Comparison of ENCODE assay signal across 1 cellular context in the genomic region with DNA sequence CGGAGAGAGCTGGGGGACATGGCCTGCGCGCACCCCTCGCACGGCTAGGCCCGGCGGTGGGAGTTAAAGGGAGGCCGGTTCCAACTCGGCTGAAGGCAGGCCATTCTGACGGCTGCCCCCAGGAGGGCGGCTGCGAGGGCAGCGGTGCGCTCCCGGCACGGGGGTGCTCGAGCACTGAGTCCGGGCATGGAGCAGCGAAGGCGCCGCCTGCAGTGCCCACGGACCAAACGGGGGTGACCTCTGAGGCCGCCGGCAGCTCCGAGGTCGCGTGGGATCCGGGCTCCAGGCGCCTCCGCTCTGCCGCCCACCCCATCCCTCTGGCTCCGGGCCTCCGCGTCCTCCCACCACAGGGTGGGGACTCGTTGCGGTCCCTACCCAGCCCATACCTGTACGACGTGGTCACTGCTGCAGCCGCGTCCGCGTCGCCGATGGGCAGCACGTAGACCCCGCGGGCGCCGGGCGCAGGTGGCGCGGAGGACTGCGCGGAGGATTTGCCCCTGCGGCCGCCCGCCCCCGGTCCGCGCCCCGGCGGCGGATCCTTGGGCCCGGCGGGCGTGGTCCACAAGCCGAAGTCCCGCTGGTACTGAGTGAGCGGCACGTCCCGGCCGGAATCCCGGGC.
TF ChIP-seq lines count a peak whose summit lies in the region.

No MANE protein-coding gene starts in this region.

TF ChIP-seq in HEK293, 187 proteins besides CTCF, POLR2A, EP300 and RAD21 (continued from another document):
- TF ChIP-seq, protein P1, sequence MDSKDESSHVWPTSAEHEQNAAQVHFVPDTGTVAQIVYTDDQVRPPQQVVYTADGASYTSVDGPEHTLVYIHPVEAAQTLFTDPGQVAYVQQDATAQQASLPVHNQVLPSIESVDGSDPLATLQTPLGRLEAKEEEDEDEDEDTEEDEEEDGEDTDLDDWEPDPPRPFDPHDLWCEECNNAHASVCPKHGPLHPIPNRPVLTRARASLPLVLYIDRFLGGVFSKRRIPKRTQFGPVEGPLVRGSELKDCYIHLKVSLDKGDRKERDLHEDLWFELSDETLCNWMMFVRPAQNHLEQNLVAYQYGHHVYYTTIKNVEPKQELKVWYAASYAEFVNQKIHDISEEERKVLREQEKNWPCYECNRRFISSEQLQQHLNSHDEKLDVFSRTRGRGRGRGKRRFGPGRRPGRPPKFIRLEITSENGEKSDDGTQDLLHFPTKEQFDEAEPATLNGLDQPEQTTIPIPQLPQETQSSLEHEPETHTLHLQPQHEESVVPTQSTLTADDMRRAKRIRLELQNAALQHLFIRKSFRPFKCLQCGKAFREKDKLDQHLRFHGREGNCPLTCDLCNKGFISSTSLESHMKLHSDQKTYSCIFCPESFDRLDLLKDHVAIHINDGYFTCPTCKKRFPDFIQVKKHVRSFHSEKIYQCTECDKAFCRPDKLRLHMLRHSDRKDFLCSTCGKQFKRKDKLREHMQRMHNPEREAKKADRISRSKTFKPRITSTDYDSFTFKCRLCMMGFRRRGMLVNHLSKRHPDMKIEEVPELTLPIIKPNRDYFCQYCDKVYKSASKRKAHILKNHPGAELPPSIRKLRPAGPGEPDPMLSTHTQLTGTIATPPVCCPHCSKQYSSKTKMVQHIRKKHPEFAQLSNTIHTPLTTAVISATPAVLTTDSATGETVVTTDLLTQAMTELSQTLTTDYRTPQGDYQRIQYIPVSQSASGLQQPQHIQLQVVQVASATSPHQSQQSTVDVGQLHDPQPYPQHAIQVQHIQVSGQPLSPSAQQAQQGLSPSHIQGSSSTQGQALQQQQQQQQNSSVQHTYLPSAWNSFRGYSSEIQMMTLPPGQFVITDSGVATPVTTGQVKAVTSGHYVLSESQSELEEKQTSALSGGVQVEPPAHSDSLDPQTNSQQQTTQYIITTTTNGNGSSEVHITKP (tag by site-specific recombination; IDR thresholded peaks at IDR 0.05): peak; percentile 23; the same call in 1 of the 2 replicates
- TF ChIP-seq ZNF302 (tag by site-specific recombination; IDR thresholded peaks at IDR 0.05; ENCODE audit: low read depth) (no peak), ZNF214 (tag by site-specific recombination; IDR thresholded peaks at IDR 0.05; ENCODE audit: borderline replicate concordance) (no peak), ZIC2 (tag by site-specific recombination; IDR thresholded peaks at IDR 0.05) (0 out of 2 replicates have a peak, but pooled peaks have one; percentile 11), ZNF660 (tag by site-specific recombination; IDR thresholded peaks at IDR 0.05) (0 out of 2 replicates have a peak, but pooled peaks have one; percentile 11), RBAK (tag by site-specific recombination; IDR thresholded peaks at IDR 0.05) (no peak)
- TF ChIP-seq, protein P2, sequence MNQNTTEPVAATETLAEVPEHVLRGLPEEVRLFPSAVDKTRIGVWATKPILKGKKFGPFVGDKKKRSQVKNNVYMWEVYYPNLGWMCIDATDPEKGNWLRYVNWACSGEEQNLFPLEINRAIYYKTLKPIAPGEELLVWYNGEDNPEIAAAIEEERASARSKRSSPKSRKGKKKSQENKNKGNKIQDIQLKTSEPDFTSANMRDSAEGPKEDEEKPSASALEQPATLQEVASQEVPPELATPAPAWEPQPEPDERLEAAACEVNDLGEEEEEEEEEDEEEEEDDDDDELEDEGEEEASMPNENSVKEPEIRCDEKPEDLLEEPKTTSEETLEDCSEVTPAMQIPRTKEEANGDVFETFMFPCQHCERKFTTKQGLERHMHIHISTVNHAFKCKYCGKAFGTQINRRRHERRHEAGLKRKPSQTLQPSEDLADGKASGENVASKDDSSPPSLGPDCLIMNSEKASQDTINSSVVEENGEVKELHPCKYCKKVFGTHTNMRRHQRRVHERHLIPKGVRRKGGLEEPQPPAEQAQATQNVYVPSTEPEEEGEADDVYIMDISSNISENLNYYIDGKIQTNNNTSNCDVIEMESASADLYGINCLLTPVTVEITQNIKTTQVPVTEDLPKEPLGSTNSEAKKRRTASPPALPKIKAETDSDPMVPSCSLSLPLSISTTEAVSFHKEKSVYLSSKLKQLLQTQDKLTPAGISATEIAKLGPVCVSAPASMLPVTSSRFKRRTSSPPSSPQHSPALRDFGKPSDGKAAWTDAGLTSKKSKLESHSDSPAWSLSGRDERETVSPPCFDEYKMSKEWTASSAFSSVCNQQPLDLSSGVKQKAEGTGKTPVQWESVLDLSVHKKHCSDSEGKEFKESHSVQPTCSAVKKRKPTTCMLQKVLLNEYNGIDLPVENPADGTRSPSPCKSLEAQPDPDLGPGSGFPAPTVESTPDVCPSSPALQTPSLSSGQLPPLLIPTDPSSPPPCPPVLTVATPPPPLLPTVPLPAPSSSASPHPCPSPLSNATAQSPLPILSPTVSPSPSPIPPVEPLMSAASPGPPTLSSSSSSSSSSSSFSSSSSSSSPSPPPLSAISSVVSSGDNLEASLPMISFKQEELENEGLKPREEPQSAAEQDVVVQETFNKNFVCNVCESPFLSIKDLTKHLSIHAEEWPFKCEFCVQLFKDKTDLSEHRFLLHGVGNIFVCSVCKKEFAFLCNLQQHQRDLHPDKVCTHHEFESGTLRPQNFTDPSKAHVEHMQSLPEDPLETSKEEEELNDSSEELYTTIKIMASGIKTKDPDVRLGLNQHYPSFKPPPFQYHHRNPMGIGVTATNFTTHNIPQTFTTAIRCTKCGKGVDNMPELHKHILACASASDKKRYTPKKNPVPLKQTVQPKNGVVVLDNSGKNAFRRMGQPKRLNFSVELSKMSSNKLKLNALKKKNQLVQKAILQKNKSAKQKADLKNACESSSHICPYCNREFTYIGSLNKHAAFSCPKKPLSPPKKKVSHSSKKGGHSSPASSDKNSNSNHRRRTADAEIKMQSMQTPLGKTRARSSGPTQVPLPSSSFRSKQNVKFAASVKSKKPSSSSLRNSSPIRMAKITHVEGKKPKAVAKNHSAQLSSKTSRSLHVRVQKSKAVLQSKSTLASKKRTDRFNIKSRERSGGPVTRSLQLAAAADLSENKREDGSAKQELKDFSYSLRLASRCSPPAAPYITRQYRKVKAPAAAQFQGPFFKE (tag by site-specific recombination; IDR thresholded peaks at IDR 0.05; ENCODE audit: borderline replicate concordance): no peak
